Comparison of ENCODE assay signal across 1 cellular context in the genomic region with DNA sequence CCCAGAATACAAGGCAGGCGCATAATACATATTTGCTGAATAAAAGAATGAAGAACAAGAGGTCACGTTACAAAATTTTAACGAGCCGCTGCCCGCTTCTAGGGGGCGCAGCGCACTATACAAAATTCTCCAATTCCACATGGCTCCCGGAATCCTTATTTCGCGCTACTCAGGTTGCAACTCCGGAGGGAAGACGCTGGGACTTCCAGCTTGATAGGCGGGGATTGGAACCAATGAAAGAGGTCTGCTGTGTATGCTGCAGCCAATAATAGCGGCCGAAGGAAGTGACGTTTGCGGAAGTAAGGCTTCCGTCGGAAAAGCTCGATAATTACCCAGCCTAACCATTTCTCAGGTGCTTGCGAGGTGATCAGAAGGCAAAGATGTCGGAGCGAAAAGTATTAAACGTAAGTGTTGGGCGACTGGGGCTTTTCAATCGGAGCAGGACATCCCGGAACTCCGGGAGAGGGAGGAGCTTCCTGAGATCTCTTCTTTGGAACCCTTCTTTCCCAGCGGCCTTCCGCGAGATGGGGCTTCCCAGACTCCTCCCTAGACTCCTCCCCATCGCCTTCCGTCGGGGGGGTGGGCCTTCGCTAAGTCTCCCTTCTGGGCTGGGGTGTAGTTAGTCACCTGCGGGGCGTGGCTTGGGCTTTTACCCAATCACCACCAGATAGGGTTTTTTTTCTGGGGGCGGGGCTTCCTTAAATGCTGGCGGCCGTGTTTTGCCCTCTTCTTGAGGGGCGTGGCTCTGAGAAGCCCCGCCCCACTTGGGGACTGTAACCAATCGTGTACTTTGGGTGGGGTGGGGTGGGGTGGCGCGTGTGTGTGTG.
TF ChIP-seq lines count a peak whose summit lies in the region.

TSS of gene YJU2 (plus strand) at position 314 of the 827 bp plus-strand sequence. CDS start at position 381, 67 bp downstream.

TF ChIP-seq in GM12878, 131 proteins besides CTCF, POLR2A, EP300 and RAD21 (continued from another document):
- TF ChIP-seq ZNF687 (IDR thresholded peaks at IDR 0.05) (peak; percentile 57; the same call in 1 of the 2 replicates), JUNB (IDR thresholded peaks at IDR 0.05) (no peak), WRNIP1 (IDR thresholded peaks at IDR 0.05; ENCODE audit: borderline replicate concordance, low read depth, low read length) (peak; percentile 95), HCFC1 (IDR thresholded peaks at IDR 0.05; ENCODE audit: low read length) (peak; percentile 85), CREM (IDR thresholded peaks at IDR 0.05; ENCODE audit: low read depth) (peak; percentile 97), STAT3 (IDR thresholded peaks at IDR 0.05; ENCODE audit: low read depth, low read length) (0 out of 2 replicates have a peak, but pooled peaks have one; percentile 33), FOXK2 (IDR thresholded peaks at IDR 0.05) (peak; percentile 55; the same call in 1 of the 2 replicates), PBX3 (IDR thresholded peaks at IDR 0.05; ENCODE audit: insufficient replicate concordance, low read depth, low read length) (peak; percentile 100), TARDBP (IDR thresholded peaks at IDR 0.05; ENCODE audit: borderline replicate concordance) (peak; percentile 73; the same call in 1 of the 2 replicates), NFXL1 (IDR thresholded peaks at IDR 0.05; ENCODE audit: borderline replicate concordance) (peak; percentile 92), CREB1 (IDR thresholded peaks at IDR 0.05; ENCODE audit: low read depth) (peak; percentile 96), ZBTB11 (CRISPR knock-in tag; IDR thresholded peaks at IDR 0.05) (peak; percentile 93), MTA2 (IDR thresholded peaks at IDR 0.05; ENCODE audit: low read depth) (peak; percentile 10; the same call in 1 of the 2 replicates), NFYA (IDR thresholded peaks at IDR 0.05; ENCODE audit: borderline replicate concordance, low read depth, low read length) (peak; percentile 100), ZBED1 (IDR thresholded peaks at IDR 0.05; ENCODE audit: borderline replicate concordance) (peak; percentile 53; the same call in 1 of the 2 replicates), YY1 (IDR thresholded peaks at IDR 0.05; ENCODE audit: low read depth, low read length) (peak; percentile 91), GATAD2B (conservative IDR thresholded peaks at IDR 0.05; ENCODE audit: low read depth) (peak; percentile 60; the same call in 1 of the 2 replicates), USF2 (IDR thresholded peaks at IDR 0.05; ENCODE audit: borderline replicate concordance, low read depth, low read length) (peak; percentile 36; the same call in 1 of the 2 replicates), EGR1 (IDR thresholded peaks at IDR 0.05; ENCODE audit: borderline replicate concordance in 1 of 2, low read depth in 2 of 2, low read length in 2 of 2) (peak in 1 of 2 experiments; percentile 62; a peak in 2 of 3 replicates), ESRRA (IDR thresholded peaks at IDR 0.05; ENCODE audit: low read length) (no peak), HDGF (IDR thresholded peaks at IDR 0.05) (peak; percentile 71), USF1 (IDR thresholded peaks at IDR 0.05; ENCODE audit: borderline replicate concordance, extremely low read length, insufficient read depth, low read depth, low read length) (peak; percentile 22), SMAD5 (IDR thresholded peaks at IDR 0.05; ENCODE audit: low read depth) (peak; percentile 84; the same call in 1 of the 2 replicates), HDAC2 (IDR thresholded peaks at IDR 0.05) (no peak), ETV6 (conservative IDR thresholded peaks at IDR 0.05 in 1 of 2, IDR thresholded peaks at IDR 0.05 in 1 of 2; ENCODE audit: borderline replicate concordance in 1 of 2, low read depth in 1 of 2) (peak in 1 of 2 experiments; percentile 63; a peak in 1 of 4 replicates), RCOR1 (conservative IDR thresholded peaks at IDR 0.05; ENCODE audit: low read depth, low read length) (no peak), RELA (IDR thresholded peaks at IDR 0.05; ENCODE audit: borderline replicate concordance, partially characterized antibody) (peak; percentile 78)
- TF ChIP-seq, protein P1, sequence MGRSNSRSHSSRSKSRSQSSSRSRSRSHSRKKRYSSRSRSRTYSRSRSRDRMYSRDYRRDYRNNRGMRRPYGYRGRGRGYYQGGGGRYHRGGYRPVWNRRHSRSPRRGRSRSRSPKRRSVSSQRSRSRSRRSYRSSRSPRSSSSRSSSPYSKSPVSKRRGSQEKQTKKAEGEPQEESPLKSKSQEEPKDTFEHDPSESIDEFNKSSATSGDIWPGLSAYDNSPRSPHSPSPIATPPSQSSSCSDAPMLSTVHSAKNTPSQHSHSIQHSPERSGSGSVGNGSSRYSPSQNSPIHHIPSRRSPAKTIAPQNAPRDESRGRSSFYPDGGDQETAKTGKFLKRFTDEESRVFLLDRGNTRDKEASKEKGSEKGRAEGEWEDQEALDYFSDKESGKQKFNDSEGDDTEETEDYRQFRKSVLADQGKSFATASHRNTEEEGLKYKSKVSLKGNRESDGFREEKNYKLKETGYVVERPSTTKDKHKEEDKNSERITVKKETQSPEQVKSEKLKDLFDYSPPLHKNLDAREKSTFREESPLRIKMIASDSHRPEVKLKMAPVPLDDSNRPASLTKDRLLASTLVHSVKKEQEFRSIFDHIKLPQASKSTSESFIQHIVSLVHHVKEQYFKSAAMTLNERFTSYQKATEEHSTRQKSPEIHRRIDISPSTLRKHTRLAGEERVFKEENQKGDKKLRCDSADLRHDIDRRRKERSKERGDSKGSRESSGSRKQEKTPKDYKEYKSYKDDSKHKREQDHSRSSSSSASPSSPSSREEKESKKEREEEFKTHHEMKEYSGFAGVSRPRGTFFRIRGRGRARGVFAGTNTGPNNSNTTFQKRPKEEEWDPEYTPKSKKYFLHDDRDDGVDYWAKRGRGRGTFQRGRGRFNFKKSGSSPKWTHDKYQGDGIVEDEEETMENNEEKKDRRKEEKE (IDR thresholded peaks at IDR 0.05), result no peak
- TF ChIP-seq, protein P2, sequence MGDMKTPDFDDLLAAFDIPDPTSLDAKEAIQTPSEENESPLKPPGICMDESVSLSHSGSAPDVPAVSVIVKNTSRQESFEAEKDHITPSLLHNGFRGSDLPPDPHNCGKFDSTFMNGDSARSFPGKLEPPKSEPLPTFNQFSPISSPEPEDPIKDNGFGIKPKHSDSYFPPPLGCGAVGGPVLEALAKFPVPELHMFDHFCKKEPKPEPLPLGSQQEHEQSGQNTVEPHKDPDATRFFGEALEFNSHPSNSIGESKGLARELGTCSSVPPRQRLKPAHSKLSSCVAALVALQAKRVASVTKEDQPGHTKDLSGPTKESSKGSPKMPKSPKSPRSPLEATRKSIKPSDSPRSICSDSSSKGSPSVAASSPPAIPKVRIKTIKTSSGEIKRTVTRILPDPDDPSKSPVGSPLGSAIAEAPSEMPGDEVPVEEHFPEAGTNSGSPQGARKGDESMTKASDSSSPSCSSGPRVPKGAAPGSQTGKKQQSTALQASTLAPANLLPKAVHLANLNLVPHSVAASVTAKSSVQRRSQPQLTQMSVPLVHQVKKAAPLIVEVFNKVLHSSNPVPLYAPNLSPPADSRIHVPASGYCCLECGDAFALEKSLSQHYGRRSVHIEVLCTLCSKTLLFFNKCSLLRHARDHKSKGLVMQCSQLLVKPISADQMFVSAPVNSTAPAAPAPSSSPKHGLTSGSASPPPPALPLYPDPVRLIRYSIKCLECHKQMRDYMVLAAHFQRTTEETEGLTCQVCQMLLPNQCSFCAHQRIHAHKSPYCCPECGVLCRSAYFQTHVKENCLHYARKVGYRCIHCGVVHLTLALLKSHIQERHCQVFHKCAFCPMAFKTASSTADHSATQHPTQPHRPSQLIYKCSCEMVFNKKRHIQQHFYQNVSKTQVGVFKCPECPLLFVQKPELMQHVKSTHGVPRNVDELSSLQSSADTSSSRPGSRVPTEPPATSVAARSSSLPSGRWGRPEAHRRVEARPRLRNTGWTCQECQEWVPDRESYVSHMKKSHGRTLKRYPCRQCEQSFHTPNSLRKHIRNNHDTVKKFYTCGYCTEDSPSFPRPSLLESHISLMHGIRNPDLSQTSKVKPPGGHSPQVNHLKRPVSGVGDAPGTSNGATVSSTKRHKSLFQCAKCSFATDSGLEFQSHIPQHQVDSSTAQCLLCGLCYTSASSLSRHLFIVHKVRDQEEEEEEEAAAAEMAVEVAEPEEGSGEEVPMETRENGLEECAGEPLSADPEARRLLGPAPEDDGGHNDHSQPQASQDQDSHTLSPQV (IDR thresholded peaks at IDR 0.05), result no peak
